ENCODE assay signal across 11 cellular contexts in the genomic region with DNA sequence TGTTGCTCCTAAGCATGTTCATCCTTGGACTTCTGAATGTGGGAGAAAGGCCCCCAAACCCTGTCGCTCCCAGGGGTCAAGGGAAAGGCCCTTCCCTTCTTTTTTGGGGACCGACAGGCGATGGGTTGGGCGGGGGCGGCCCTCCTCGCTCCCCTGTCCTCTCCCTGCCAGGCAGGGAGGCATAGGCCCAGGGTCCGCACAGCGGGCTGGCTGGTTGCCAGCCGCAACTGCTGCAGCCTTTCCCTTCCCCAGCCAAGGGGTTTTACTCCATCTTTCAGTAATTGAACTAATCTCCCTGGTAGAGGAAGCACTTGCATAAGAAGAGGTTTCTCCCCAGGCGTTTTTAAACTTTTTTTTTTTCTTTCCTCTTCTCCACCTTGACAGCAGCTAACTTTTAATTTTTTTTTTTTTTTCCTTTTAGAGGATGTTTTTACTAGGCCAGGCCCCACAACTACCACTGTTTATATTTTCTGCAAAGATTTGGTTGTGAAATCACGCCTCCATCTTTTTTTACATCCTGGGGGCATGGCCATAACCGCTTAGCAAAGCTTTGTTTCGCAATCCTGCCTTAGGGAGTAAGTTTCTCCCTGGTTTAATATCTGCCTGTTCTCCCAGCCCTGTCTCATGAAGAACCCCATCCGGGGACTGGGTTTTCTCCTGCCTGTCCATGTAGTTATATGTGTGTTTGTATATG.
DNase-seq lines count a peak whose midpoint lies in the region; ATAC-seq, FAIRE-seq and TF ChIP-seq lines count a peak whose summit lies in the region.
"Had no signal": no experiment of that assay in that cellular context is flagged by ENCODE, and none has a peak within 500 bp of the region (broad histone marks: within the 10 kb centered on the region; RNA-seq: fewer than 3 reads in every experiment).

No MANE protein-coding gene starts in this region.

- peak overlapping the region; percentile 61; the same call in 1 of the 2 replicates for H2BK15ac ChIP-seq in H1 (ENCODE audit: low read length)

- H2BK120ac ChIP-seq in H1 (replicated peaks; ENCODE audit: low read depth, low read length), result peak overlapping the region; percentile 86

- no peak overlapping the region for H4K8ac ChIP-seq in H1 (ENCODE audit: extremely low read depth, insufficient read depth, low read length)

- H2BK5ac ChIP-seq in H1 (ENCODE audit: low read depth, low read length), result peak overlapping the region; percentile 90; the same call in 1 of the 2 replicates

- H3K36me3 ChIP-seq in H1 (ENCODE audit: control insufficient read depth in 2 of 4, insufficient read depth in 4 of 4, low read length in 3 of 4) (no peaks in the 10 kb centered on the region), osteoblast (ENCODE audit: insufficient read depth, low read length) (no peaks in the 10 kb centered on the region)

- no peak overlapping the region for H3K9ac ChIP-seq in H1 (replicated peaks in 1 of 4; ENCODE audit: extremely low read depth in 1 of 4, low read depth in 3 of 4, low read length in 3 of 4)

- H3K9me3 ChIP-seq in H1 (ENCODE audit: insufficient read depth in 2 of 2, low read depth in 1 of 2, low read length in 1 of 2) (no peaks in the 10 kb centered on the region), osteoblast (ENCODE audit: low read depth, low read length) (no peaks in the 10 kb centered on the region)

- 22% methylated on average over 14 of the region's 14 CpGs; no CpG with 5 or more reads in 1 of the 2 experiments for WGBS in H1 (ENCODE audit: extremely low coverage in 1 of 2, insufficient coverage in 1 of 2, insufficient read length in 1 of 2, insufficient replicate concordance in 2 of 2, low coverage in 1 of 2, low lambda C conversion rate in 2 of 2, missing lambda C conversion rate in 1 of 2), 2 experiments

- peaks cover 2% of the 10 kb centered on the region; the same call in 1 of the 2 replicates for H3K79me1 ChIP-seq in H1 (ENCODE audit: low read depth, low read length)

- H3K4me1 ChIP-seq in H1 (replicated peaks in 1 of 4; ENCODE audit: control insufficient read depth in 3 of 4, insufficient read depth in 4 of 4, low read length in 3 of 4) (peaks cover 2 to 11% (median 7%) of the 10 kb centered on the region in 4 experiments), osteoblast (ENCODE audit: insufficient read depth, low read length) (peaks cover 7% of the 10 kb centered on the region)

- TF ChIP-seq CTCF in H1 (IDR thresholded peaks at IDR 0.05; ENCODE audit: control extremely low read depth in 1 of 3, insufficient read depth in 1 of 3, low read depth in 1 of 3, low read length in 3 of 3) (no peak), osteoblast (IDR thresholded peaks at IDR 0.05; ENCODE audit: extremely low read depth, low read depth, low read length) (no peak)

- H3K23ac ChIP-seq in H1 (ENCODE audit: insufficient read length), result no peak overlapping the region

- H3K23me2 ChIP-seq in H1 (ENCODE audit: low read depth, low read length), result no peaks in the 10 kb centered on the region

- no peak for ATAC-seq in HG02938 (IDR thresholded peaks at IDR 0.05; ENCODE audit: unreplicated experiment)
- no peak for ATAC-seq in GM19463 (IDR thresholded peaks at IDR 0.05; ENCODE audit: unreplicated experiment)

- peak; percentile 52 for FAIRE-seq in H1 (lab: Jason Lieb, UNC)
- FAIRE-seq: GM12892 had no signal

- no peak for TF ChIP-seq EP300 in H1 (IDR thresholded peaks at IDR 0.05; ENCODE audit: borderline replicate concordance in 1 of 2, low read depth in 2 of 2, low read length in 2 of 2)

- peak overlapping the region; percentile 37 for H4K5ac ChIP-seq in H1 (ENCODE audit: insufficient read length, low read depth, low read length)

- H3K4me2 ChIP-seq in H1 (ENCODE audit: insufficient read depth in 1 of 2, low read depth in 2 of 2, low read length in 2 of 2) (peak overlapping the region in 1 of 2 experiments; percentile 49; a peak in 2 of 4 replicates), osteoblast (ENCODE audit: insufficient read depth, low read length) (no peak overlapping the region)

- H2AK5ac ChIP-seq in H1 (ENCODE audit: low read depth, low read length), result no peak overlapping the region

- no peak for TF ChIP-seq POLR2A in H1 (IDR thresholded peaks at IDR 0.05; ENCODE audit: control extremely low read depth in 1 of 2, low read depth in 2 of 2, low read length in 2 of 2)

- H3K56ac ChIP-seq in H1 (replicated peaks; ENCODE audit: insufficient read length, low read depth, low read length), result no peak overlapping the region

- DNase-seq in ELF-1 (ENCODE audit: low read depth, low spot score) (peak; percentile 81), NCI-H82 treated with DMSO at 0.1 percent for 48 hours (lab: John Stamatoyannopoulos, UW; ENCODE audit: unreplicated experiment) (peak; percentile 31), H1 (ENCODE audit: low read depth in 1 of 2, low spot score in 2 of 2) (peak in 1 of 2 experiments; percentile 59), osteoblast (ENCODE audit: insufficient read length, low spot score, missing footprints) (no peak), HT-29 (ENCODE audit: low spot score) (no peak), SW480 (ENCODE audit: low spot score) (no peak)
- DNase-seq: activated naive CD4-positive, alpha-beta T cell treated with Interleukin-2 at 50 U/mL for 16 hours; stimulated activated CD4-positive, alpha-beta T cell treated with anti-CD3 and anti-CD28 coated beads, Interleukin-4, amount 100 ng/mL, for 24 hours had no signal

- CTCF ChIA-PET in H1 (lab: Charles Lee; ENCODE audit: partially characterized antibody), result no interaction called here

- POLR2A ChIA-PET in H1 (lab: Charles Lee; ENCODE audit: partially characterized antibody), result interaction anchor here (0.7 to 1.1 kb wide), 2 partner anchors 126 to 228 kb away, joined by 3 to 4 read pairs; no protein-coding TSS in a partner anchor

- H2AFZ ChIP-seq in H1 (ENCODE audit: low read length) (no peak overlapping the region), osteoblast (ENCODE audit: low read length) (peak overlapping the region; percentile 54)

- peak overlapping the region in 1 of 4 experiments; percentile 13; a peak in 1 of 8 replicates for H3K4me3 ChIP-seq in H1 (ENCODE audit: extremely low read depth in 1 of 4, insufficient read depth in 2 of 4, low read depth in 3 of 4, low read length in 4 of 4)
- no peak overlapping the region for H3K4me3 ChIP-seq in osteoblast (ENCODE audit: insufficient read depth, low read length)

- TF ChIP-seq RAD21 in H1 (IDR thresholded peaks at IDR 0.05 in 1 of 2, conservative IDR thresholded peaks at IDR 0.05 in 1 of 2; ENCODE audit: low read depth in 2 of 2, low read length in 2 of 2), result peak in 1 of 2 experiments; percentile 11; a peak in 1 of 4 replicates

- H3K27ac ChIP-seq in H1 (ENCODE audit: low read depth, low read length) (no peak overlapping the region), osteoblast (ENCODE audit: low read depth, low read length) (no peak overlapping the region)

- peak overlapping the region; percentile 61; the same call in 1 of the 2 replicates for H2BK20ac ChIP-seq in H1 (ENCODE audit: low read length)

- H4K91ac ChIP-seq in H1 (replicated peaks; ENCODE audit: insufficient read length, low read length), result peak overlapping the region; percentile 71

- H3K14ac ChIP-seq in H1 (ENCODE audit: insufficient read length), result no peak overlapping the region

- H3K4ac ChIP-seq in H1 (replicated peaks; ENCODE audit: insufficient read length, low read depth, low read length), result no peak overlapping the region

- H3K18ac ChIP-seq in H1 (ENCODE audit: extremely low read depth, low read length), result no peak overlapping the region; the same call in none of the 2 replicates

- no peaks in the 10 kb centered on the region for H4K20me1 ChIP-seq in H1 (replicated peaks in 1 of 2; ENCODE audit: control insufficient read depth in 1 of 2, insufficient read depth in 2 of 2, low read length in 2 of 2)
- H4K20me1 ChIP-seq in osteoblast (ENCODE audit: insufficient read depth, low read length), result no peaks in the 10 kb centered on the region

- H3K27me3 ChIP-seq in H1 (replicated peaks in 1 of 4; ENCODE audit: control insufficient read depth in 3 of 4, extremely low read depth in 1 of 4, insufficient read depth in 3 of 4, low read length in 3 of 4) (no peaks in the 10 kb centered on the region), osteoblast (ENCODE audit: insufficient read depth, low read length) (no peaks in the 10 kb centered on the region)

- H3K79me2 ChIP-seq in H1 (ENCODE audit: control insufficient read depth in 1 of 2, insufficient read depth in 2 of 2, low read length in 2 of 2) (no peaks in the 10 kb centered on the region), osteoblast (ENCODE audit: insufficient read depth, low read length) (no peaks in the 10 kb centered on the region)

- H2BK12ac ChIP-seq in H1 (ENCODE audit: low read depth, low read length), result peak overlapping the region; percentile 68; the same call in 1 of the 2 replicates

Comparison
In these comparisons a context has a peak if more than half of its experiments do, and no peak if none do; other contexts are left out.
1. DNase-seq: peak in ELF-1 (single experiment) and NCI-H82 treated with DMSO at 0.1 percent for 48 hours (single experiment); none in osteoblast (single experiment), HT-29 (single experiment) and SW480 (single experiment).